1 cellular context compared by ENCODE assay signal in the genomic region with DNA sequence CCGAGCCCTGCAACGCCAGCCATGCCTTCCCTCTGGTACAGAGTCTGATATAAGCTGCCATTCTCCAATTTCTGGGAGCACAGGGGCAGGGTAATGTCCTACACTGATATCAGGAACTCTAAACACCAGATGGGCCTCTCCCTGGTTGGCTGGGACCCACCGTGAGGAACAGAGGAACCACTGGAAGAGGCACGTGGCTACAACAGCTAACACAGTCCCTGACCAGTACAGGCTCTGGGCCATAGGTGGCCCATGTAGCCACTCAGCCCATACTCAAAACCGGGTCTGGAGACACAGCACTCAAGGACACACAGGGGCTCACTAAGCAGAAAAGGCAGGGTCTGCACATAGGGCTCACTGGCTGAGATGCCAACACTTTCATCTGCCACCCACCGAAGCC.
TF ChIP-seq lines count a peak whose summit lies in the region.

No MANE protein-coding gene starts in this region.

TF ChIP-seq in HepG2, 621 proteins besides CTCF, POLR2A, EP300 and RAD21:
- TF ChIP-seq, protein P1, sequence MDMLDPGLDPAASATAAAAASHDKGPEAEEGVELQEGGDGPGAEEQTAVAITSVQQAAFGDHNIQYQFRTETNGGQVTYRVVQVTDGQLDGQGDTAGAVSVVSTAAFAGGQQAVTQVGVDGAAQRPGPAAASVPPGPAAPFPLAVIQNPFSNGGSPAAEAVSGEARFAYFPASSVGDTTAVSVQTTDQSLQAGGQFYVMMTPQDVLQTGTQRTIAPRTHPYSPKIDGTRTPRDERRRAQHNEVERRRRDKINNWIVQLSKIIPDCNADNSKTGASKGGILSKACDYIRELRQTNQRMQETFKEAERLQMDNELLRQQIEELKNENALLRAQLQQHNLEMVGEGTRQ (IDR thresholded peaks at IDR 0.05; ENCODE audit: low read depth, low read length) = no peak
- TF ChIP-seq, protein P1 (CRISPR knock-in tag; IDR thresholded peaks at IDR 0.05; ENCODE audit: borderline replicate concordance) = no peak
- no peak for TF ChIP-seq IRX3 (CRISPR knock-in tag; IDR thresholded peaks at IDR 0.05; ENCODE audit: borderline replicate concordance, low read depth)
- no peak for TF ChIP-seq CHCHD3 (CRISPR knock-in tag; IDR thresholded peaks at IDR 0.05)
- TF ChIP-seq CC2D1A (CRISPR knock-in tag; IDR thresholded peaks at IDR 0.05) = no peak
- no peak for TF ChIP-seq ATF7 (IDR thresholded peaks at IDR 0.05)
- TF ChIP-seq ATF7 (CRISPR knock-in tag; IDR thresholded peaks at IDR 0.05) = no peak
- TF ChIP-seq ZNF678 (CRISPR knock-in tag; IDR thresholded peaks at IDR 0.05) = no peak
- no peak for TF ChIP-seq ZSCAN25 (CRISPR knock-in tag; IDR thresholded peaks at IDR 0.05)
- no peak for TF ChIP-seq PLRG1 (conservative IDR thresholded peaks at IDR 0.05)
- TF ChIP-seq GABPB1 (CRISPR knock-in tag; IDR thresholded peaks at IDR 0.05) = no peak
- TF ChIP-seq, protein P2, sequence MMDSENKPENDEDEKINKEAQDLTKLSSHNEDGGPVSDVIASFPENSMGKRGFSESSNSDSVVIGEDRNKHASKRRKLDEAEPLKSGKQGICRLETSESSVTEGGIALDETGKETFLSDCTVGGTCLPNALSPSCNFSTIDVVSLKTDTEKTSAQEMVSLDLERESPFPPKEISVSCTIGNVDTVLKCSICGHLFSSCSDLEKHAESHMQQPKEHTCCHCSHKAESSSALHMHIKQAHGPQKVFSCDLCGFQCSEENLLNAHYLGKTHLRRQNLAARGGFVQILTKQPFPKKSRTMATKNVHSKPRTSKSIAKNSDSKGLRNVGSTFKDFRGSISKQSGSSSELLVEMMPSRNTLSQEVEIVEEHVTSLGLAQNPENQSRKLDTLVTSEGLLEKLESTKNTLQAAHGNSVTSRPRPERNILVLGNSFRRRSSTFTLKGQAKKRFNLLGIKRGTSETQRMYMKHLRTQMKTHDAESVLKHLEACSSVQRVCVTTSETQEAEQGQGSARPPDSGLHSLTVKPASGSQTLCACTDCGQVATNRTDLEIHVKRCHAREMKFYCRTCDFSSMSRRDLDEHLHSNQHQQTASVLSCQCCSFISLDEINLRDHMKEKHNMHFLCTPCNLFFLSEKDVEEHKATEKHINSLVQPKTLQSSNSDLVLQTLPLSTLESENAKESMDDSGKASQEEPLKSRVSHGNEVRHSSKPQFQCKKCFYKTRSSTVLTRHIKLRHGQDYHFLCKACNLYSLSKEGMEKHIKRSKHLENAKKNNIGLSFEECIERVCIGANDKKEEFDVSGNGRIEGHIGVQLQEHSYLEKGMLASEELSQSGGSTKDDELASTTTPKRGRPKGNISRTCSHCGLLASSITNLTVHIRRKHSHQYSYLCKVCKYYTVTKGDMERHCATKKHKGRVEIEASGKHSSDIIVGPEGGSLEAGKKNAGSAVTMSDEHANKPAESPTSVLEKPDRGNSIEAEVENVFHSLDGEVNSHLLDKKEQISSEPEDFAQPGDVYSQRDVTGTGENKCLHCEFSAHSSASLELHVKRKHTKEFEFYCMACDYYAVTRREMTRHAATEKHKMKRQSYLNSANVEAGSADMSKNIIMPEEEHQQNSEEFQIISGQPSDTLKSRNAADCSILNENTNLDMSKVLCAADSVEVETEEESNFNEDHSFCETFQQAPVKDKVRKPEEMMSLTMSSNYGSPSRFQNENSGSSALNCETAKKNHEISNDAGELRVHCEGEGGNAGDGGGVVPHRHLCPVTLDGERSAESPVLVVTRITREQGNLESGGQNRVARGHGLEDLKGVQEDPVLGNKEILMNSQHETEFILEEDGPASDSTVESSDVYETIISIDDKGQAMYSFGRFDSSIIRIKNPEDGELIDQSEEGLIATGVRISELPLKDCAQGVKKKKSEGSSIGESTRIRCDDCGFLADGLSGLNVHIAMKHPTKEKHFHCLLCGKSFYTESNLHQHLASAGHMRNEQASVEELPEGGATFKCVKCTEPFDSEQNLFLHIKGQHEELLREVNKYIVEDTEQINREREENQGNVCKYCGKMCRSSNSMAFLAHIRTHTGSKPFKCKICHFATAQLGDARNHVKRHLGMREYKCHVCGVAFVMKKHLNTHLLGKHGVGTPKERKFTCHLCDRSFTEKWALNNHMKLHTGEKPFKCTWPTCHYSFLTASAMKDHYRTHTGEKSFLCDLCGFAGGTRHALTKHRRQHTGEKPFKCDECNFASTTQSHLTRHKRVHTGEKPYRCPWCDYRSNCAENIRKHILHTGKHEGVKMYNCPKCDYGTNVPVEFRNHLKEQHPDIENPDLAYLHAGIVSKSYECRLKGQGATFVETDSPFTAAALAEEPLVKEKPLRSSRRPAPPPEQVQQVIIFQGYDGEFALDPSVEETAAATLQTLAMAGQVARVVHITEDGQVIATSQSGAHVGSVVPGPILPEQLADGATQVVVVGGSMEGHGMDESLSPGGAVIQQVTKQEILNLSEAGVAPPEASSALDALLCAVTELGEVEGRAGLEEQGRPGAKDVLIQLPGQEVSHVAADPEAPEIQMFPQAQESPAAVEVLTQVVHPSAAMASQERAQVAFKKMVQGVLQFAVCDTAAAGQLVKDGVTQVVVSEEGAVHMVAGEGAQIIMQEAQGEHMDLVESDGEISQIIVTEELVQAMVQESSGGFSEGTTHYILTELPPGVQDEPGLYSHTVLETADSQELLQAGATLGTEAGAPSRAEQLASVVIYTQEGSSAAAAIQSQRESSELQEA (CRISPR knock-in tag; IDR thresholded peaks at IDR 0.05; ENCODE audit: not compliant biosample characterization) = no peak
- TF ChIP-seq ZNF367 (CRISPR knock-in tag; IDR thresholded peaks at IDR 0.05; ENCODE audit: borderline replicate concordance) = no peak
- no peak for TF ChIP-seq NFATC3 (CRISPR knock-in tag; IDR thresholded peaks at IDR 0.05)
- no peak for TF ChIP-seq ZNF33A (CRISPR knock-in tag; IDR thresholded peaks at IDR 0.05; ENCODE audit: borderline replicate concordance)
- no peak for TF ChIP-seq SP2 (CRISPR knock-in tag; IDR thresholded peaks at IDR 0.05)
- TF ChIP-seq ZMYM3 (CRISPR knock-in tag; IDR thresholded peaks at IDR 0.05) = no peak
- TF ChIP-seq ZNF83 (CRISPR knock-in tag; IDR thresholded peaks at IDR 0.05; ENCODE audit: borderline replicate concordance) = no peak
